8 cellular contexts compared by ENCODE assay signal in the genomic region with DNA sequence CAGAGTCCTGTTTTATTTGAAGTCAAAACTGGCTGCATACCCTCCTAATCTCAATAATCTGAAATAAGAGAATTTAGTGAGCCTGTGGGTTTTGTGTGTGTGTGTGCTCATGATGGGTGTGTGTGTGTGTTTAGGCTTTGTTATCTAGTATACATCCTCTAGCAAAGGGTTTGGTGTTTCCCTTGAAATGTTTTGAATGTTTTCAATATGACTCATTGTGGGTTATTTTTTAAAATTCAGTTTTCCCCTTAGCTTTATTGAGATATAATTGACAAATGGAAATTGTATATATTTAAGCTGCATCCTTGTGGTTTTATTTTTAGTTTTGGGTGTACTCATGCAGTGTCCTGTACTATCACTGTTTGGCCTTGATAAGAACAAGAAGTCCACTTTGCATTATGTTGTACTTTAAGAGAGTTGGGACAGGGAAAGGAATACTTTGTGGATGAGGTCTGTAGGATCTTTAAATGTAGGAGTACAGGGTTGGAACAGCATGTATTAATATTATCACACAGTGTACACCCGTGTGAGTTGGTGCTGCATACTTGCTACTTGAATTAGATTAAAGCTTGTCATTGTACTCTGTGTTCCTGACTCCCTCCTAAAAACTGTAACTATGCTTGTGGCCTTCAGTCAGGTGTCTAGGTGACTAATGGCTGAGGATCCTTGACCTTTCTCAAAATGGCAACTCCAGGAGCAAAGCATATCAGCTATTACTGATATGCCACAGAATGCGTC. TPM values are rescaled to one million over a fixed set of nuclear protein-coding genes. Genes with fewer than 3 reads are reported as not detected.
DNase-seq lines count a peak whose midpoint lies in the region; ATAC-seq and TF ChIP-seq lines count a peak whose summit lies in the region.

No MANE protein-coding gene starts in this region.

- no peaks in the 10 kb centered on the region for H3K9me3 ChIP-seq in AG04450 (ENCODE audit: control insufficient read depth, insufficient read depth, low read length)
- H3K9me3 ChIP-seq in left ventricle myocardium inferior (replicated peaks): no peaks in the 10 kb centered on the region
- H3K9me3 ChIP-seq in aorta (ENCODE audit: control insufficient read depth, low read length): no peaks in the 10 kb centered on the region

- CTCF ChIA-PET in AG04450 (lab: Charles Lee): interaction anchor here (1.5 kb wide), 1 partner anchor 170 kb away, joined by 5 read pairs; no protein-coding TSS in a partner anchor

- H3K4me3 ChIP-seq in AG04450 (ENCODE audit: low read depth, low read length): no peak overlapping the region
- H3K4me3 ChIP-seq in left ventricle myocardium inferior: peak overlapping the region; percentile 3
- no peak overlapping the region for H3K4me3 ChIP-seq in aorta (ENCODE audit: low read length in 2 of 2)

- H3K27me3 ChIP-seq in AG04450 (ENCODE audit: control insufficient read depth, insufficient read depth, low read length) (no peaks in the 10 kb centered on the region), left ventricle myocardium inferior (ENCODE audit: low read depth) (no peaks in the 10 kb centered on the region), aorta (ENCODE audit: control insufficient read depth in 1 of 2, insufficient read depth in 2 of 2, low read length in 1 of 2) (no peaks in the 10 kb centered on the region)

- WGBS in aorta, 2 donors: 14 to 17% methylated on average over 2 of the region's 2 CpGs

- ATAC-seq in GM21825 (IDR thresholded peaks at IDR 0.05; ENCODE audit: unreplicated experiment) (peak; percentile 45), aorta (ENCODE audit: low FRiP score) (no peak), HG03457 (IDR thresholded peaks at IDR 0.05; ENCODE audit: unreplicated experiment) (no peak), GM21528 (IDR thresholded peaks at IDR 0.05; ENCODE audit: low FRiP score, unreplicated experiment) (no peak)

- TF ChIP-seq CTCF in AG04450 (IDR thresholded peaks at IDR 0.05; ENCODE audit: low read depth, low read length): no peak
- no peak for TF ChIP-seq CTCF in VCaP (conservative IDR thresholded peaks at IDR 0.05)
- no peak for TF ChIP-seq CTCF in left ventricle myocardium inferior (IDR thresholded peaks at IDR 0.05; ENCODE audit: borderline replicate concordance)

- H3K4me1 ChIP-seq in left ventricle myocardium inferior (peaks cover 95% of the 10 kb centered on the region), aorta (ENCODE audit: control insufficient read depth in 1 of 2, insufficient read depth in 2 of 2, low read length in 2 of 2) (peaks cover 2 to 20% of the 10 kb centered on the region in 2 donors)

- peak overlapping the region; percentile 48 for H3K27ac ChIP-seq in AG04450 (ENCODE audit: low read depth, low read length)
- H3K27ac ChIP-seq in VCaP: peak overlapping the region; percentile 77
- H3K27ac ChIP-seq in left ventricle myocardium inferior (replicated peaks): peak overlapping the region; percentile 85
- H3K27ac ChIP-seq in aorta (ENCODE audit: low read depth in 1 of 2, low read length in 2 of 2): peak overlapping the region; percentile 63 to 76

- no peaks in the 10 kb centered on the region for H3K36me3 ChIP-seq in left ventricle myocardium inferior
- no peaks in the 10 kb centered on the region for H3K36me3 ChIP-seq in aorta (ENCODE audit: control insufficient read depth in 1 of 2, insufficient read depth in 2 of 2, low read length in 1 of 2)

- intact Hi-C loops in left ventricle myocardium inferior (cut with micrococcal nuclease) (no loop called here), aorta (cut with DNase I) (no loop called here)

- POLR2A ChIA-PET in AG04450 (lab: Yijun Ruan, JAX): interaction anchor here (0.6 to 1.3 kb wide), 6 partner anchors 9 to 148 kb away, joined by 3 to 7 read pairs (median 4); no protein-coding TSS in a partner anchor

- peak; percentile 34 for DNase-seq in AG04450 (ENCODE audit: low read depth, low spot score)
- DNase-seq in left ventricle myocardium inferior: no peak
- no peak for DNase-seq in aorta
- DNase-seq in activated effector memory CD4-positive, alpha-beta T cell treated with Interleukin-2 at 50 U/mL for 16 hours: no peak

RNA-seq across cellular contexts. Expression of a gene that starts 58.3 kb away (rescaled TPM):
- polyA plus RNA-seq in AG04450 (2011; rRNA removed) (313 and 327 TPM in 2 replicates), aorta (100 to 1,000 TPM in 1 of 2 donors, 10 to 100 TPM in 1; 31.6 to 147 TPM)
- polyA minus RNA-seq in AG04450 (2011; rRNA and poly(A)+ RNA removed): 306 and 321 TPM in 2 replicates
- total RNA-seq in left ventricle myocardium inferior (227 TPM), aorta (100 to 1,000 TPM; 312 to 499 TPM)
